In the genomic region with DNA sequence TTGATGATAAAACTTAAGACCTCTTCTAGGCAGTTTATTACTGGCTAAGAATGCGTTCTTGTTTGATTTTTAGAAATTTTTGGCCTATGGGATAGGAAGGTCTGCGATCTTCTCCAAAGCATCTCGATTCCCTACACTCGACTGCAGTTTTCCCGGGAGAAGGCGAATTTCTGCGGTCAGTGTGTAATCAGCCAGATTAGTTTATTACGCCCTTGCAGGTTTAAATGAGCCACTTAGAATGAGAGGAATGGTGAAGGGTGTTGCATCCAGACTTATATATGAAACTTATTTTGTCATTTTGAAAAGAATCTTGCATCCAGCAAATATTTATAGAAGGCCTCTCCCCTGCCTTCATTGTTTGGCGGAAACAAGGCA, we compare ENCODE assay signal across 8 cellular contexts. TPM values are rescaled to one million over a fixed set of nuclear protein-coding genes. Genes with fewer than 3 reads are reported as not detected.
DNase-seq lines count a peak whose midpoint lies in the region; ATAC-seq and TF ChIP-seq lines count a peak whose summit lies in the region.

No MANE protein-coding gene starts in this region.

- DNase-seq in activated CD4-positive, alpha-beta T cell treated with anti-CD3 and anti-CD28 coated beads, Interleukin-2, amount 10 ng/mL, durations not matched to agents 24 days and 14 days: peak; percentile 55
- DNase-seq in activated CD4-positive, alpha-beta T cell treated with anti-CD3 and anti-CD28 coated beads for 4 hours: no peak
- DNase-seq in activated naive CD8-positive, alpha-beta T cell treated with anti-CD3 and anti-CD28 coated beads, Interleukin-2, amount 10 ng/mL, durations not matched to agents 7 days and 5 days: no peak
- DNase-seq in kidney epithelial cell (ENCODE audit: low read depth): no peak
- DNase-seq in testis: no peak
- DNase-seq in RKO (ENCODE audit: low spot score): no peak

- H3K9me3 Mint-ChIP-seq in activated CD4-positive, alpha-beta T cell treated with anti-CD3 and anti-CD28 coated beads, Interleukin-2, amount 10 ng/mL, durations not matched to agents 24 days and 14 days: no peaks in the 10 kb centered on the region
- no peaks in the 10 kb centered on the region for H3K9me3 Mint-ChIP-seq in activated naive CD8-positive, alpha-beta T cell treated with anti-CD3 and anti-CD28 coated beads, Interleukin-2, amount 10 ng/mL, durations not matched to agents 7 days and 5 days

- TF ChIP-seq CTCF in kidney epithelial cell (IDR thresholded peaks at IDR 0.05; ENCODE audit: insufficient read depth, low read length, poor library complexity, severe bottlenecking) (no peak), testis (IDR thresholded peaks at IDR 0.05) (no peak)

- TF ChIP-seq POLR2A in testis (IDR thresholded peaks at IDR 0.05): no peak

- peaks cover 21% of the 10 kb centered on the region for H3K27me3 Mint-ChIP-seq in activated CD4-positive, alpha-beta T cell treated with anti-CD3 and anti-CD28 coated beads, Interleukin-2, amount 10 ng/mL, durations not matched to agents 24 days and 14 days
- H3K27me3 Mint-ChIP-seq in activated naive CD8-positive, alpha-beta T cell treated with anti-CD3 and anti-CD28 coated beads, Interleukin-2, amount 10 ng/mL, durations not matched to agents 7 days and 5 days: peaks cover 14% of the 10 kb centered on the region

- POLR2A ChIA-PET in activated naive CD8-positive, alpha-beta T cell treated with anti-CD3 and anti-CD28 coated beads, Interleukin-2, amount 10 ng/mL, durations not matched to agents 7 days and 5 days (lab: Charles Lee): interaction anchor here (0.7 kb wide), 1 partner anchor 8 kb away, joined by 3 read pairs; no protein-coding TSS in a partner anchor

- H3K4me3 ChIP-seq in kidney epithelial cell (ENCODE audit: low read depth, low read length): peak overlapping the region; percentile 86
- H3K4me3 ChIP-seq in testis: peak overlapping the region in 1 of 2 donors; percentile 62

- no peaks in the 10 kb centered on the region for H3K9me3 ChIP-seq in testis

- no peak for ATAC-seq in activated naive CD8-positive, alpha-beta T cell treated with anti-CD3 and anti-CD28 coated beads, Interleukin-2, amount 10 ng/mL, durations not matched to agents 7 days and 5 days (ENCODE audit: low read depth)
- ATAC-seq in HG03439 (IDR thresholded peaks at IDR 0.05; ENCODE audit: unreplicated experiment): no peak
- ATAC-seq in HG02763 (IDR thresholded peaks at IDR 0.05; ENCODE audit: unreplicated experiment): no peak

- intact Hi-C loops in activated CD4-positive, alpha-beta T cell treated with anti-CD3 and anti-CD28 coated beads, Interleukin-2, amount 10 ng/mL, durations not matched to agents 24 days and 14 days (cut with micrococcal nuclease): loop anchor here (5.0 kb wide), 1 partner anchor 466 kb away; a partner anchor contains a TSS
- intact Hi-C loops in testis (cut with DNase I; ENCODE audit: low total_unique reads): no loop called here

- H3K27me3 ChIP-seq in kidney epithelial cell (ENCODE audit: control insufficient read depth, insufficient read depth, low read length): no peaks in the 10 kb centered on the region
- no peaks in the 10 kb centered on the region for H3K27me3 ChIP-seq in testis

- H3K4me1 ChIP-seq in testis: peaks cover 4% of the 10 kb centered on the region

- H3K27ac ChIP-seq in testis: peak overlapping the region; percentile 74 to 90

- H3K36me3 ChIP-seq in kidney epithelial cell (ENCODE audit: control insufficient read depth, insufficient read depth, low read length) (no peaks in the 10 kb centered on the region), testis (ENCODE audit: low read depth, missing control alignments) (no peaks in the 10 kb centered on the region)

- 26 to 36% methylated on average over 9 of the region's 9 CpGs for WGBS in testis, 2 donors

- H3K4me3 Mint-ChIP-seq in activated CD4-positive, alpha-beta T cell treated with anti-CD3 and anti-CD28 coated beads, Interleukin-2, amount 10 ng/mL, durations not matched to agents 24 days and 14 days: peak overlapping the region; percentile 99
- peak overlapping the region; percentile 99 for H3K4me3 Mint-ChIP-seq in activated naive CD8-positive, alpha-beta T cell treated with anti-CD3 and anti-CD28 coated beads, Interleukin-2, amount 10 ng/mL, durations not matched to agents 7 days and 5 days

- H3K4me1 Mint-ChIP-seq in activated CD4-positive, alpha-beta T cell treated with anti-CD3 and anti-CD28 coated beads, Interleukin-2, amount 10 ng/mL, durations not matched to agents 24 days and 14 days: peaks cover 38% of the 10 kb centered on the region
- peaks cover 32% of the 10 kb centered on the region for H3K4me1 Mint-ChIP-seq in activated naive CD8-positive, alpha-beta T cell treated with anti-CD3 and anti-CD28 coated beads, Interleukin-2, amount 10 ng/mL, durations not matched to agents 7 days and 5 days

- peaks cover 21% of the 10 kb centered on the region for H3K36me3 Mint-ChIP-seq in activated CD4-positive, alpha-beta T cell treated with anti-CD3 and anti-CD28 coated beads, Interleukin-2, amount 10 ng/mL, durations not matched to agents 24 days and 14 days (ENCODE audit: low read depth)
- H3K36me3 Mint-ChIP-seq in activated naive CD8-positive, alpha-beta T cell treated with anti-CD3 and anti-CD28 coated beads, Interleukin-2, amount 10 ng/mL, durations not matched to agents 7 days and 5 days: peaks cover 8% of the 10 kb centered on the region

- peak overlapping the region; percentile 99 for H3K27ac Mint-ChIP-seq in activated CD4-positive, alpha-beta T cell treated with anti-CD3 and anti-CD28 coated beads, Interleukin-2, amount 10 ng/mL, durations not matched to agents 24 days and 14 days
- H3K27ac Mint-ChIP-seq in activated naive CD8-positive, alpha-beta T cell treated with anti-CD3 and anti-CD28 coated beads, Interleukin-2, amount 10 ng/mL, durations not matched to agents 7 days and 5 days: peak overlapping the region; percentile 99

RNA-seq across cellular contexts. Expression of a gene that starts 1.2 kb away (rescaled TPM):
- 55.9 and 58.1 TPM in 2 replicates for total RNA-seq in activated CD4-positive, alpha-beta T cell treated with anti-CD3 and anti-CD28 coated beads, Interleukin-2, amount 10 ng/mL, durations not matched to agents 24 days and 14 days
- total RNA-seq in activated naive CD8-positive, alpha-beta T cell treated with anti-CD3 and anti-CD28 coated beads, Interleukin-2, amount 10 ng/mL, durations not matched to agents 7 days and 5 days: 10 to 100 TPM; 54.1 to 54.5 TPM
- total RNA-seq in kidney epithelial cell (29.0 and 35.1 TPM in 2 replicates), testis (10 to 100 TPM; 19.3 to 21.2 TPM)
- polyA plus RNA-seq in testis (ENCODE audit: insufficient read depth, low read depth, low replicate concordance): 18.2 TPM
